ENCODE assay signal across 9 cellular contexts in the genomic region with DNA sequence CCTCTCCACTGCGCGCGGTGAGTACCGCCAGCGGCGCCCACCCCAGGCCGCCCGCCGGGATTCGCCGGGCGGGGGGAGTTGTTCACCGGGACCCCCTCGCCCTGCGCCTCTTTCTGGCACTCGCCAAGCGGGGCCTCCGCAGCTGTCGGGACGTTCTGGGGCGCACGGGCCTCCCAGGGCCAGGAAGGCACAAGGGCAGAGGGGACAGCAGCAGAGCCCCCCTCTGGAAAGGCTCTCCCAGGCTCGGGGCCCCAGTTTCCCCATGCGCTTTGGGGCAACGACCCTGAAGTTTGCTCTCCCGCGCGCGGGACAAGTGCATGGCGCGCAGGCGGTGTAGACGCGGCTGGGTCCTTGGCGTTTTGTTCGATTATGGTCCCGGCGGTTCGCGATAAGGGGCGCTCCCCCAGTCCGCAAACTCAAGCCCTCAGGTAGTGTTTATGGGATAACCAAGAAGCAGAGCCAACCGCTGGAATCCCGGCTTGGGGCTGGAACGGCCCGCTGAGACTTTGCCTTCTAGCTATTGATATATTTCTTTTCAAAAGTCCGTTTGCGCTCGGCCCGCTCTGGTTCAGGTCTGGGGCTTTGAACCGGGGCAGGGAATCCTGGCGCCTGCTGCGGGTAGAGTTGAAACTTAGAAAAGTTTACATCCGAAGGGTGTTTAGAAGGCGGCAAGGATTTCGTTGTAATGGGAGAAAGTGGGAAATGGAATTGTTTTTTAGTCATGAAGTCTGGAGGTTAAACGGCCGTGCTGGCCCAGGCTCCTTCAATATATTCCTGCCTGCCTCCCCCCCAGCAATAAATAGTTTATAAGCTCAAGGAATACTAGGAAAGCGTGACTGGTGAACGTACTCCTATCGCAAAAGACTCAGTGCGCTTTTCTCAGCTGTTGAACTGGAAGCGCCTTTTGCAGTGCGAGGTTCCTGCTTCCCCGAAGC. TPM values are rescaled to one million over a fixed set of nuclear protein-coding genes. Genes with fewer than 3 reads are reported as not detected.
DNase-seq lines count a peak whose midpoint lies in the region; ATAC-seq and TF ChIP-seq lines count a peak whose summit lies in the region.
"Had no signal": no experiment of that assay in that cellular context is flagged by ENCODE, and none has a peak within 500 bp of the region (broad histone marks: within the 10 kb centered on the region; RNA-seq: fewer than 3 reads in every experiment).

No MANE protein-coding gene starts in this region.

- H3K27ac ChIP-seq in trophoblast cell (ENCODE audit: low read depth, low read length) = no peak overlapping the region

- H2BK12ac ChIP-seq in trophoblast cell (ENCODE audit: low read length) = peak overlapping the region; percentile 73

- DNase-seq in DMS53 treated with DMSO at 0.1 percent for 48 hours (lab: John Stamatoyannopoulos, UW; ENCODE audit: unreplicated experiment) = peak; percentile 39
- DNase-seq in NCI-H82 (lab: John Stamatoyannopoulos, UW) = peak; percentile 87
- peak; percentile 16 for DNase-seq in fibroblast of villous mesenchyme (ENCODE audit: low read depth)
- DNase-seq in trophoblast cell = peak in 1 of 2 donors; percentile 53
- no peak for DNase-seq in germinal center (ENCODE audit: low spot score)
- no peak for DNase-seq in stimulated activated CD4-positive, alpha-beta T cell treated with anti-CD3 and anti-CD28 coated beads, Interleukin-2, amount 100 ng/mL, for 24 hours
- DNase-seq: OCI-M1 had no signal

- H2BK120ac ChIP-seq in trophoblast cell (ENCODE audit: insufficient read depth, low read length, poor library complexity) = peak overlapping the region; percentile 79

- H3K79me2 ChIP-seq in trophoblast cell (ENCODE audit: control insufficient read depth, insufficient read depth, low read length, poor library complexity) = peaks cover 6% of the 10 kb centered on the region

- no peaks in the 10 kb centered on the region for H3K9me3 ChIP-seq in trophoblast cell (ENCODE audit: insufficient read depth, low read depth, low read length)

- peak overlapping the region; percentile 87 for H4K91ac ChIP-seq in trophoblast cell (ENCODE audit: low read depth, low read length)

- no peaks in the 10 kb centered on the region for H3K27me3 ChIP-seq in trophoblast cell (ENCODE audit: insufficient read depth, low read length)

- peak overlapping the region; percentile 93 for H2AFZ ChIP-seq in trophoblast cell (ENCODE audit: insufficient read depth, low read length, poor library complexity)

- no peaks in the 10 kb centered on the region for H3K36me3 ChIP-seq in trophoblast cell (ENCODE audit: control insufficient read depth in 1 of 2, insufficient read depth in 2 of 2, low read length in 2 of 2)

- peak overlapping the region; percentile 86 for H3K4ac ChIP-seq in trophoblast cell (ENCODE audit: low read depth, low read length)

- TF ChIP-seq CTCF in fibroblast of villous mesenchyme (IDR thresholded peaks at IDR 0.05; ENCODE audit: insufficient read depth, low read depth, low read length) = no peak

- peak overlapping the region; percentile 69 for H3K18ac ChIP-seq in trophoblast cell (ENCODE audit: low read length)

- H3K4me1 ChIP-seq in trophoblast cell (ENCODE audit: control insufficient read depth in 1 of 2, insufficient read depth in 2 of 2, low read length in 2 of 2) = peaks cover 12 to 16% of the 10 kb centered on the region in 2 experiments

- no peak overlapping the region for H3K23ac ChIP-seq in trophoblast cell (ENCODE audit: low read length)

- H4K12ac ChIP-seq in trophoblast cell (ENCODE audit: low read depth, low read length) = peak overlapping the region; percentile 90

- peak overlapping the region; percentile 85 for H3K9ac ChIP-seq in trophoblast cell (ENCODE audit: low read length)

- H3K79me1 ChIP-seq in trophoblast cell (ENCODE audit: low read length) = peaks cover 4% of the 10 kb centered on the region

- H3K4me3 ChIP-seq in fibroblast of villous mesenchyme (ENCODE audit: low read depth, low read length) (peak overlapping the region; percentile 39), trophoblast cell (ENCODE audit: low read depth, low read length) (peak overlapping the region; percentile 79)

- peak overlapping the region; percentile 36 for H2AK5ac ChIP-seq in trophoblast cell (ENCODE audit: low read length)

- WGBS in trophoblast cell (ENCODE audit: extremely low coverage, insufficient coverage, insufficient read length) = no CpG with 5 or more reads among the region's 65 CpGs

- no peak for ATAC-seq in HG02763 (IDR thresholded peaks at IDR 0.05; ENCODE audit: unreplicated experiment)
- ATAC-seq in GM21360 (IDR thresholded peaks at IDR 0.05; ENCODE audit: unreplicated experiment) = no peak

- H3K14ac ChIP-seq in trophoblast cell (ENCODE audit: low read length) = peak overlapping the region; percentile 28

- peak overlapping the region; percentile 75 for H2BK5ac ChIP-seq in trophoblast cell (ENCODE audit: low read depth, low read length, poor library complexity)

- peak overlapping the region; percentile 92 for H3K4me2 ChIP-seq in trophoblast cell (ENCODE audit: low read length)

- peak overlapping the region; percentile 84 for H4K8ac ChIP-seq in trophoblast cell (ENCODE audit: low read depth, low read length)

RNA-seq across cellular contexts. Expression of a gene that starts 0.6 kb away (rescaled TPM):
- total RNA-seq in fibroblast of villous mesenchyme = not detected in 2 replicates
- 15.1 and 15.8 TPM in 2 replicates for polyA plus RNA-seq in trophoblast cell (2013)

Comparison
In these comparisons a context has a peak if more than half of its experiments do, and no peak if none do; other contexts are left out.
1. DNase-seq: peak in DMS53 treated with DMSO at 0.1 percent for 48 hours (single experiment), NCI-H82 (single experiment) and fibroblast of villous mesenchyme (single experiment); none in germinal center (single experiment) and stimulated activated CD4-positive, alpha-beta T cell treated with anti-CD3 and anti-CD28 coated beads, Interleukin-2, amount 100 ng/mL, for 24 hours (0 of 2).